28 cellular contexts compared by ENCODE assay signal in genomic region chr12:53758081-53758769, GRCh38. TPM values are rescaled to one million over a fixed set of nuclear protein-coding genes. Genes with fewer than 3 reads are reported as not detected.
DNase-seq lines count a peak whose midpoint lies in the region; ATAC-seq and TF ChIP-seq lines count a peak whose summit lies in the region.
"Had no signal": no experiment of that assay in that cellular context is flagged by ENCODE, and none has a peak within 500 bp of the region (broad histone marks: within the 10 kb centered on the region; RNA-seq: fewer than 3 reads in every experiment).

No MANE protein-coding gene starts in this region.

- DNase-seq in NCI-H82 (lab: John Stamatoyannopoulos, UW) (peak; percentile 33), NCI-H82 treated with DMSO at 0.1 percent for 48 hours (lab: John Stamatoyannopoulos, UW; ENCODE audit: unreplicated experiment) (no peak), T-helper 17 cell (no peak), left kidney (ENCODE audit: low read depth, low spot score) (peak; percentile 87), upper lobe of right lung (no peak), NCI-H1105 treated with DMSO at 0.1 percent for 48 hours (lab: John Stamatoyannopoulos, UW) (no peak), superior temporal gyrus (ENCODE audit: extremely low spot score) (no peak)
- no peak for DNase-seq in activated naive CD4-positive, alpha-beta T cell treated with Interleukin-2 at 50 U/mL for 16 hours
- DNase-seq: activated CD4-positive, alpha-beta T cell treated with anti-CD3 and anti-CD28 coated beads, Interleukin-2, amount 50 U/mL, for 1 hour; activated naive CD4-positive, alpha-beta T cell treated with anti-CD3 and anti-CD28 coated beads, Interleukin-2, amount 50 U/mL, for 16 hours; activated T-cell treated with anti-CD3 and anti-CD28 coated beads, Interleukin-2, amount 50 U/mL, for 72 hours; anterior cingulate cortex; CD4-positive, alpha-beta memory T cell; DMS 273 treated with DMSO at 0.1 percent for 48 hours; effector memory CD8-positive, alpha-beta T cell; foreskin fibroblast; left colon; mesenchymal stem cell; NCI-H2029 treated with DMSO at 0.1 percent for 48 hours; NCI-H774; nucleus accumbens; SHP77; stimulated activated naive CD8-positive, alpha-beta T cell treated with anti-CD3 and anti-CD28 coated beads, Interleukin-15, amount 100 ng/mL, for 72 hours; T-helper 9 cell; thyroid gland had no signal

- H3K27me3 Mint-ChIP-seq in T-helper 17 cell, result peaks cover 68% of the 10 kb centered on the region

- peaks cover 6% of the 10 kb centered on the region for H3K36me3 Mint-ChIP-seq in T-helper 17 cell (ENCODE audit: low read depth)
- H3K36me3 Mint-ChIP-seq: CD4-positive, alpha-beta memory T cell had no signal

- intact Hi-C loops in upper lobe of right lung (cut with DNase I), result no loop called here

- H3K4me1 ChIP-seq in upper lobe of right lung, result peaks cover 13% of the 10 kb centered on the region

- no peak overlapping the region for H3K4me3 ChIP-seq in upper lobe of right lung
- H3K4me3 ChIP-seq: thyroid gland had no signal

- H3K4me3 Mint-ChIP-seq in T-helper 17 cell, result no peak overlapping the region
- H3K4me3 Mint-ChIP-seq: activated T-cell treated with anti-CD3 and anti-CD28 coated beads, Interleukin-2, amount 50 U/mL, for 72 hours; CD4-positive, alpha-beta memory T cell had no signal

- H3K27ac ChIP-seq in upper lobe of right lung, result no peak overlapping the region
- H3K27ac ChIP-seq: thyroid gland had no signal

- no peaks in the 10 kb centered on the region for H3K36me3 ChIP-seq in upper lobe of right lung
- H3K36me3 ChIP-seq: thyroid gland had no signal

- H3K4me1 Mint-ChIP-seq in T-helper 17 cell, result peaks cover 12% of the 10 kb centered on the region

- peak overlapping the region; percentile 71 for H3K27ac Mint-ChIP-seq in T-helper 17 cell
- H3K27ac Mint-ChIP-seq: activated T-cell treated with anti-CD3 and anti-CD28 coated beads, Interleukin-2, amount 50 U/mL, for 72 hours; CD4-positive, alpha-beta memory T cell; effector memory CD8-positive, alpha-beta T cell; stimulated activated naive CD8-positive, alpha-beta T cell treated with anti-CD3 and anti-CD28 coated beads, Interleukin-15, amount 100 ng/mL, for 72 hours had no signal

- no peak for TF ChIP-seq CTCF in upper lobe of right lung (IDR thresholded peaks at IDR 0.05)

- peaks cover 36% of the 10 kb centered on the region for H3K27me3 ChIP-seq in upper lobe of right lung
- H3K27me3 ChIP-seq: thyroid gland had no signal

- ATAC-seq in T-helper 17 cell, result no peak
- ATAC-seq in upper lobe of right lung, result peak; percentile 7
- ATAC-seq: esophagus mucosa, Panc1 had no signal

- H3K9me3 ChIP-seq in T-helper 17 cell (ENCODE audit: control insufficient read depth, low read length, poor library complexity, severe bottlenecking) (no peaks in the 10 kb centered on the region), upper lobe of right lung (no peaks in the 10 kb centered on the region)
- H3K9me3 ChIP-seq: thyroid gland had no signal

RNA-seq across cellular contexts. Expression of gene CISTR, which starts 6.4 kb away (rescaled TPM):
- total RNA-seq in T-helper 17 cell (not detected), upper lobe of right lung (not detected)
- total RNA-seq: activated T-cell treated with anti-CD3 and anti-CD28 coated beads, Interleukin-2, amount 50 U/mL, for 72 hours; CD4-positive, alpha-beta memory T cell; esophagus mucosa; left colon; skeletal muscle tissue; thyroid gland had no signal

RNA-seq across cellular contexts. Expression of gene CALCOCO1, which starts 31.0 kb away (rescaled TPM):
- 100 to 1,000 TPM; 108 to 134 TPM for total RNA-seq in T-helper 17 cell
- total RNA-seq in upper lobe of right lung, result 191 TPM

Comparison
In these comparisons a context has a peak if more than half of its experiments do, and no peak if none do; other contexts are left out.
1. DNase-seq: peak in NCI-H82 (single experiment) and left kidney (single experiment); none in NCI-H82 treated with DMSO at 0.1 percent for 48 hours (single experiment), T-helper 17 cell (0 of 3), upper lobe of right lung (single experiment), NCI-H1105 treated with DMSO at 0.1 percent for 48 hours (single experiment), superior temporal gyrus (single experiment) and activated naive CD4-positive, alpha-beta T cell treated with Interleukin-2 at 50 U/mL for 16 hours (single experiment).